In the genomic region with DNA sequence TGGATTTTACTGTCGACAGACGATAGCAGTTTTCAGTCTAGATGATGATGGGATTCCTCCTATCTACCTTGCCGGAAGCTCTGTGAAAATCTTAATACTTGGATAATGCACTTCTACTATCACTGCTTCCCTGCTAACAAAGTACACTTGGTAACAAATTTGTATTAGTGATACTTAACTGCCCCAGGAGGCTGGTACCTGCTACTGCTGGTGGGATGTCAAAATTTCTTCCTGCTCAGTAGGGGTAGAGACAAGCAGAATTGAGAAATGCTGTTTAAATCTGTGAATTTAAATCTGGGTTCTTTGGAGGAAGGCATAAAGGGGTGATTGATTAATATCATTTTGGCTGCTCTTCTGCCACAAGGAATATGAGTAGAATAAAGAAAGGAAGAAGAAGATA, we compare ENCODE assay signal across 1 cellular context.
TF ChIP-seq lines count a peak whose summit lies in the region.

No MANE protein-coding gene starts in this region.

TF ChIP-seq in WTC11, 78 proteins besides CTCF, POLR2A, EP300 and RAD21 (continued from another document):
- TF ChIP-seq, protein P1, sequence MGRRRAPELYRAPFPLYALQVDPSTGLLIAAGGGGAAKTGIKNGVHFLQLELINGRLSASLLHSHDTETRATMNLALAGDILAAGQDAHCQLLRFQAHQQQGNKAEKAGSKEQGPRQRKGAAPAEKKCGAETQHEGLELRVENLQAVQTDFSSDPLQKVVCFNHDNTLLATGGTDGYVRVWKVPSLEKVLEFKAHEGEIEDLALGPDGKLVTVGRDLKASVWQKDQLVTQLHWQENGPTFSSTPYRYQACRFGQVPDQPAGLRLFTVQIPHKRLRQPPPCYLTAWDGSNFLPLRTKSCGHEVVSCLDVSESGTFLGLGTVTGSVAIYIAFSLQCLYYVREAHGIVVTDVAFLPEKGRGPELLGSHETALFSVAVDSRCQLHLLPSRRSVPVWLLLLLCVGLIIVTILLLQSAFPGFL (CRISPR knock-in tag; IDR thresholded peaks at IDR 0.05; ENCODE audit: borderline replicate concordance), result no peak
- TF ChIP-seq ATF2 (CRISPR knock-in tag; IDR thresholded peaks at IDR 0.05; ENCODE audit: borderline replicate concordance, low read depth), result no peak
- no peak for TF ChIP-seq ZNF219 (CRISPR knock-in tag; IDR thresholded peaks at IDR 0.05; ENCODE audit: borderline replicate concordance)
- TF ChIP-seq ZNF425 (CRISPR knock-in tag; conservative IDR thresholded peaks at IDR 0.05), result no peak
- TF ChIP-seq JUN (CRISPR knock-in tag; IDR thresholded peaks at IDR 0.05), result no peak
- no peak for TF ChIP-seq TP53 (CRISPR knock-in tag; IDR thresholded peaks at IDR 0.05)
- no peak for TF ChIP-seq NR3C1 (CRISPR knock-in tag; conservative IDR thresholded peaks at IDR 0.05; ENCODE audit: low read depth)
- TF ChIP-seq, protein P2, sequence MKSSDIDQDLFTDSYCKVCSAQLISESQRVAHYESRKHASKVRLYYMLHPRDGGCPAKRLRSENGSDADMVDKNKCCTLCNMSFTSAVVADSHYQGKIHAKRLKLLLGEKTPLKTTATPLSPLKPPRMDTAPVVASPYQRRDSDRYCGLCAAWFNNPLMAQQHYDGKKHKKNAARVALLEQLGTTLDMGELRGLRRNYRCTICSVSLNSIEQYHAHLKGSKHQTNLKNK (CRISPR knock-in tag; IDR thresholded peaks at IDR 0.05), result no peak
- TF ChIP-seq GRHL2 (CRISPR knock-in tag; IDR thresholded peaks at IDR 0.05; ENCODE audit: insufficient replicate concordance, severe bottlenecking), result no peak
- TF ChIP-seq, protein P3, sequence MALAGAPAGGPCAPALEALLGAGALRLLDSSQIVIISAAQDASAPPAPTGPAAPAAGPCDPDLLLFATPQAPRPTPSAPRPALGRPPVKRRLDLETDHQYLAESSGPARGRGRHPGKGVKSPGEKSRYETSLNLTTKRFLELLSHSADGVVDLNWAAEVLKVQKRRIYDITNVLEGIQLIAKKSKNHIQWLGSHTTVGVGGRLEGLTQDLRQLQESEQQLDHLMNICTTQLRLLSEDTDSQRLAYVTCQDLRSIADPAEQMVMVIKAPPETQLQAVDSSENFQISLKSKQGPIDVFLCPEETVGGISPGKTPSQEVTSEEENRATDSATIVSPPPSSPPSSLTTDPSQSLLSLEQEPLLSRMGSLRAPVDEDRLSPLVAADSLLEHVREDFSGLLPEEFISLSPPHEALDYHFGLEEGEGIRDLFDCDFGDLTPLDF (CRISPR knock-in tag; IDR thresholded peaks at IDR 0.05), result no peak
- no peak for TF ChIP-seq FOXP4 (CRISPR knock-in tag; IDR thresholded peaks at IDR 0.05)
- no peak for TF ChIP-seq MYBL2 (CRISPR knock-in tag; IDR thresholded peaks at IDR 0.05)
